ENCODE assay signal across 15 cellular contexts in the genomic region with DNA sequence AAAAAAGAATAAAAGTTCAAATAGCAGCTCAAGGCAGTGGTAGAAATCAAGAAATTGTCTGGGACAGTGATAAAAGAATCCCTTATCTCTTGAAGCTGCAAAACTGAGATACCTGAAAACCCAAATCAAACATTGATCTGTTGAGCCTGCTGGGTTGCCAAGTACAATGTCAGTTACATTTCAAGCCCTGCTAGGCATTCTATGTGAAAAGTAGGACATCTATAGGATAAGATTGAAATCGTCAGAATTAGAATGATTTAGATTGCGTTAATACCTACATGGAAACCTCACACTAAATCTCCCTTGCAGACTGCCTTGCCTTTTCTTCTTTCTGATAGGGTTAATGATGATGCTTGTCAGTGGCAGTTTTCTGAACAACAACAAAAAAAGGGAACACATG.
"Had no signal": no experiment of that assay in that cellular context is flagged by ENCODE, and none has a peak within 500 bp of the region (broad histone marks: within the 10 kb centered on the region; RNA-seq: fewer than 3 reads in every experiment).

No MANE protein-coding gene starts in this region.

- ATAC-seq: activated T-cell treated with anti-CD3 and anti-CD28 coated beads, Interleukin-2, amount 50 U/mL, for 4 hours; left ventricle myocardium superior had no signal

- H3K27ac ChIP-seq: brain microvascular endothelial cell, epithelial cell of prostate, hepatocyte, ovary, sigmoid colon, suprapubic skin, upper lobe of left lung had no signal

- H3K4me1 ChIP-seq: sigmoid colon, suprapubic skin, upper lobe of left lung had no signal

- H3K36me3 ChIP-seq: brain microvascular endothelial cell, ovary, sigmoid colon, suprapubic skin, upper lobe of left lung had no signal

- H3K9me3 ChIP-seq: ovary, sigmoid colon, suprapubic skin, upper lobe of left lung had no signal

- DNase-seq: activated CD4-positive, alpha-beta memory T cell treated with anti-CD3 and anti-CD28 coated beads for 36 hours; activated CD4-positive, alpha-beta T cell treated with anti-CD3 and anti-CD28 coated beads for 1 hour; activated gamma-delta T cell; activated T-cell treated with anti-CD3 and anti-CD28 coated beads, Interleukin-2, amount 50 U/mL, for 4 hours; brain microvascular endothelial cell; effector memory CD4-positive, alpha-beta T cell; left ventricle myocardium superior; ovary; sigmoid colon; stimulated activated CD4-positive, alpha-beta T cell treated with anti-CD3 and anti-CD28 coated beads, Interleukin-12 subunit alpha, Interleukin-12 subunit beta, amount 100 ng/mL, for 4 hours; stimulated activated naive CD4-positive, alpha-beta T cell; upper lobe of left lung had no signal

- H3K4me3 ChIP-seq: hepatocyte, ovary, sigmoid colon, suprapubic skin, upper lobe of left lung had no signal

- H3K27me3 ChIP-seq: brain microvascular endothelial cell, hepatocyte, ovary, sigmoid colon, suprapubic skin, upper lobe of left lung had no signal
